In genomic region chr12:58920102-58920955, GRCh38 we compare ENCODE assay signal across 8 cellular contexts. TPM values are rescaled to one million over a fixed set of nuclear protein-coding genes. Genes with fewer than 3 reads are reported as not detected.
A peak's percentile ranks its signal among the peaks of the same experiment; 100 is the strongest.
DNase-seq lines count a peak whose midpoint lies in the region; ATAC-seq and TF ChIP-seq lines count a peak whose summit lies in the region.

TSS of gene LRIG3 (minus strand) at chr12:58920504. CDS start at chr12:58920235, 269 bp downstream.

- TF ChIP-seq CTCF in activated B cell treated with CpG ODN at 0.5 μM for 24 hours (IDR thresholded peaks at IDR 0.05): no peak
- no peak for TF ChIP-seq CTCF in fibroblast of mammary gland (conservative IDR thresholded peaks at IDR 0.05; ENCODE audit: control insufficient read depth, insufficient read depth, low read depth, low read length)

- no peak within 1 kb of the TSS for H3K27ac Mint-ChIP-seq in activated B cell treated with CpG ODN at 0.5 μM for 24 hours

- DNase-seq in stimulated activated CD4-positive, alpha-beta T cell treated with anti-CD3 and anti-CD28 coated beads, Interleukin-15, amount 100 ng/mL, for 24 hours: peak; percentile 44
- DNase-seq in stimulated activated CD4-positive, alpha-beta T cell treated with anti-CD3 and anti-CD28 coated beads, Interleukin-4, amount 100 ng/mL, for 4 hours: no peak
- DNase-seq in NCI-H146 (lab: John Stamatoyannopoulos, UW) (peak; percentile 86), activated B cell treated with CpG ODN at 0.5 μM for 24 hours (no peak), fibroblast of mammary gland (ENCODE audit: low read depth) (peak; percentile 86), ureter (ENCODE audit: low spot score) (peak; percentile 91)

- H3K9me3 ChIP-seq in muscle layer of colon (ENCODE audit: low read length): no peaks in the 10 kb centered on the region

- no peaks in the 10 kb centered on the region for H3K36me3 Mint-ChIP-seq in activated B cell treated with CpG ODN at 0.5 μM for 24 hours (ENCODE audit: low read depth)

- intact Hi-C loops in activated B cell treated with CpG ODN at 0.5 μM for 24 hours (cut with micrococcal nuclease): no loop called here

- H3K4me3 Mint-ChIP-seq in activated B cell treated with CpG ODN at 0.5 μM for 24 hours: peak within 1 kb of the TSS; percentile 61

- no peaks in the 10 kb centered on the region for H3K9me3 Mint-ChIP-seq in activated B cell treated with CpG ODN at 0.5 μM for 24 hours

- peak within 1 kb of the TSS; percentile 83 for H3K4me3 ChIP-seq in fibroblast of mammary gland (ENCODE audit: control insufficient read depth, low read depth, low read length)
- H3K4me3 ChIP-seq in muscle layer of colon (ENCODE audit: low read depth in 1 of 2, low read length in 2 of 2): peak within 1 kb of the TSS; percentile 88 to 96

- no peaks in the 10 kb centered on the region for H3K36me3 ChIP-seq in muscle layer of colon (ENCODE audit: insufficient read depth, low read length)

- ATAC-seq in HG02759 (IDR thresholded peaks at IDR 0.05; ENCODE audit: unreplicated experiment): peak; percentile 93
- ATAC-seq in activated B cell treated with CpG ODN at 0.5 μM for 24 hours (ENCODE audit: low read depth): no peak

- no peaks in the 10 kb centered on the region for H3K27me3 ChIP-seq in muscle layer of colon (ENCODE audit: control insufficient read depth in 1 of 2, insufficient read depth in 2 of 2, low read length in 2 of 2)

- H3K9ac ChIP-seq in muscle layer of colon (ENCODE audit: low read length): peak within 1 kb of the TSS; percentile 83

- POLR2A ChIA-PET in activated B cell treated with CpG ODN at 0.5 μM for 24 hours (lab: Charles Lee): no interaction called here

- H3K27me3 Mint-ChIP-seq in activated B cell treated with CpG ODN at 0.5 μM for 24 hours: peaks cover 30% of the 10 kb centered on the region

- peak within 1 kb of the TSS; percentile 90 for H3K27ac ChIP-seq in muscle layer of colon (ENCODE audit: low read depth, low read length)

- peaks cover 8% of the 10 kb centered on the region for H3K4me1 ChIP-seq in muscle layer of colon (ENCODE audit: insufficient read depth, low read length)

- H3K4me1 Mint-ChIP-seq in activated B cell treated with CpG ODN at 0.5 μM for 24 hours: peaks cover 5% of the 10 kb centered on the region

- CTCF ChIA-PET in activated B cell treated with CpG ODN at 0.5 μM for 24 hours (lab: Charles Lee): no interaction called here

RNA-seq across cellular contexts. Expression of gene LRIG3, which starts in this region (rescaled TPM):
- total RNA-seq in activated B cell treated with CpG ODN at 0.5 μM for 24 hours: not detected in 2 replicates
- 56.1 TPM for total RNA-seq in ureter

Comparison
In these comparisons a context has a peak if more than half of its experiments do, and no peak if none do; other contexts are left out.
1. RNA of gene LRIG3 (total RNA-seq): 56.1 TPM in ureter (single experiment); not detected in activated B cell treated with CpG ODN at 0.5 μM for 24 hours; every median in the first group is over 10 times any median in the second.
2. DNase-seq: peak in stimulated activated CD4-positive, alpha-beta T cell treated with anti-CD3 and anti-CD28 coated beads, Interleukin-15, amount 100 ng/mL, for 24 hours (single experiment), NCI-H146 (single experiment), fibroblast of mammary gland (single experiment) and ureter (single experiment); none in stimulated activated CD4-positive, alpha-beta T cell treated with anti-CD3 and anti-CD28 coated beads, Interleukin-4, amount 100 ng/mL, for 4 hours (0 of 2) and activated B cell treated with CpG ODN at 0.5 μM for 24 hours (single experiment).